8 cellular contexts compared by ENCODE assay signal in genomic region chr14:94080606-94081385, GRCh38. TPM values are rescaled to one million over a fixed set of nuclear protein-coding genes. Genes with fewer than 3 reads are reported as not detected.
DNase-seq lines count a peak whose midpoint lies in the region; ATAC-seq and TF ChIP-seq lines count a peak whose summit lies in the region.

TSS of gene DDX24 (minus strand) at chr14:94081202. CDS start at chr14:94079742, 1,460 bp downstream.
A gene with protein sequence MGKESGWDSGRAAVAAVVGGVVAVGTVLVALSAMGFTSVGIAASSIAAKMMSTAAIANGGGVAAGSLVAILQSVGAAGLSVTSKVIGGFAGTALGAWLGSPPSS (plus strand): TSS chr14:94081310. CDS start chr14:94096938, 15,628 bp downstream.

- H3K79me2 ChIP-seq in OCI-LY1 (ENCODE audit: insufficient read depth, low read length), result peaks cover 51% of the 10 kb centered on the region

- under 1% methylated on average over 79 of the region's 79 CpGs for WGBS in HUES64

- CTCF ChIA-PET in Calu3 (lab: Charles Lee), result interaction anchor here (1.0 to 2.0 kb wide), 2 partner anchors 30 to 56 kb away, joined by 4 read pairs; partner anchors contain the start of gene IFI27

- intact Hi-C loops in Calu3 (cut with micrococcal nuclease; ENCODE audit: unreplicated experiment), result no loop called here

- no peaks in the 10 kb centered on the region for H3F3A ChIP-seq in OCI-LY1 (ENCODE audit: insufficient read depth, low read length)

- H3K27me3 ChIP-seq in HUES64 (ENCODE audit: insufficient read depth, low read length) (no peaks in the 10 kb centered on the region), OCI-LY1 (ENCODE audit: insufficient read depth, low read length) (no peaks in the 10 kb centered on the region)

- H3K36me3 Mint-ChIP-seq in Calu3 (ENCODE audit: insufficient read depth, unreplicated experiment), result peaks cover 37% of the 10 kb centered on the region
- peaks cover 11% of the 10 kb centered on the region for H3K36me3 Mint-ChIP-seq in endothelial cell (ENCODE audit: low read depth, unreplicated experiment)

- H3K9me3 Mint-ChIP-seq in Calu3 (ENCODE audit: low read depth, unreplicated experiment) (peaks cover 2% of the 10 kb centered on the region), endothelial cell (ENCODE audit: unreplicated experiment) (no peaks in the 10 kb centered on the region)

- peak; percentile 97 for ATAC-seq in GM21447 (IDR thresholded peaks at IDR 0.05; ENCODE audit: unreplicated experiment)

- TF ChIP-seq CTCF in Calu3 (IDR thresholded peaks at IDR 0.05; ENCODE audit: unreplicated experiment) (no peak), OCI-LY1 (IDR thresholded peaks at IDR 0.05; ENCODE audit: low read length) (no peak), endothelial cell (IDR thresholded peaks at IDR 0.05; ENCODE audit: unreplicated experiment) (no peak)

- H3K36me3 ChIP-seq in HUES64 (ENCODE audit: insufficient read depth, low read length), result peaks cover 30% of the 10 kb centered on the region
- H3K36me3 ChIP-seq in OCI-LY1 (ENCODE audit: insufficient read depth, low read length), result peaks cover 45% of the 10 kb centered on the region

- H3K4me3 ChIP-seq in HUES64 (ENCODE audit: low read length) (peak within 1 kb of the TSS; percentile 90), OCI-LY1 (ENCODE audit: low read depth, low read length, poor library complexity, severe bottlenecking) (peak within 1 kb of the TSS; percentile 98)

- H3K4me3 Mint-ChIP-seq in Calu3 (ENCODE audit: low read depth, unreplicated experiment) (peak within 1 kb of the TSS; percentile 98), endothelial cell (ENCODE audit: unreplicated experiment) (peak within 1 kb of the TSS; percentile 100)

- BruUV-seq in Calu3 (replicated peaks; lab: Mats Ljungman, UMichigan), result no TSS peak

- 0 out of 2 replicates have a peak within 1 kb of the TSS, but pooled peaks have one; percentile 43 for H3K27ac ChIP-seq in HUES64 (ENCODE audit: low read depth, low read length)
- H3K27ac ChIP-seq in OCI-LY1 (ENCODE audit: low read depth, low read length, poor library complexity, severe bottlenecking), result peak within 1 kb of the TSS; percentile 51

- H3K27ac Mint-ChIP-seq in Calu3 (ENCODE audit: unreplicated experiment), result peak within 1 kb of the TSS; percentile 89
- peak within 1 kb of the TSS; percentile 82 for H3K27ac Mint-ChIP-seq in endothelial cell (ENCODE audit: unreplicated experiment)

- H3K4me2 ChIP-seq in OCI-LY1 (ENCODE audit: low read length), result peak within 1 kb of the TSS; percentile 95

- peak within 1 kb of the TSS; percentile 92 for H2AFZ ChIP-seq in OCI-LY1 (ENCODE audit: low read length)

- H3K27me3 Mint-ChIP-seq in Calu3 (ENCODE audit: unreplicated experiment) (no peaks in the 10 kb centered on the region), endothelial cell (ENCODE audit: unreplicated experiment) (peaks cover 5% of the 10 kb centered on the region)

- H3K4me1 ChIP-seq in HUES64 (ENCODE audit: insufficient read depth, low read length), result peaks cover 7% of the 10 kb centered on the region; the same call in 1 of the 2 replicates
- H3K4me1 ChIP-seq in OCI-LY1 (ENCODE audit: insufficient read depth, low read length, severe bottlenecking), result peaks cover 44% of the 10 kb centered on the region

- DNase-seq in Calu3, result peak; percentile 96
- peak; percentile 97 for DNase-seq in activated CD8-positive, alpha-beta memory T cell treated with anti-CD3 and anti-CD28 coated beads, Interleukin-2, amount 50 U/mL, for 48 hours
- DNase-seq in endothelial cell (ENCODE audit: low spot score), result peak; percentile 94
- peak; percentile 94 for DNase-seq in midbrain (lab: John Stamatoyannopoulos, UW)
- peak; percentile 93 for DNase-seq in stimulated activated CD8-positive, alpha-beta memory T cell treated with anti-CD3 and anti-CD28 coated beads, Interleukin-2, amount 100 ng/mL, for 1 hour (ENCODE audit: low read depth in 2 of 2)

- H4K20me1 ChIP-seq in OCI-LY1 (ENCODE audit: insufficient read depth, low read length), result no peaks in the 10 kb centered on the region

- H3K4me1 Mint-ChIP-seq in Calu3 (ENCODE audit: low read depth, unreplicated experiment), result peaks cover 43% of the 10 kb centered on the region
- H3K4me1 Mint-ChIP-seq in endothelial cell (ENCODE audit: unreplicated experiment), result peaks cover 33% of the 10 kb centered on the region

- no peaks in the 10 kb centered on the region for H3K9me2 ChIP-seq in OCI-LY1 (ENCODE audit: low read depth, low read length)

- H3K9me3 ChIP-seq in HUES64 (ENCODE audit: insufficient read depth, low read depth, low read length) (peaks cover 3% of the 10 kb centered on the region; the same call in 1 of the 2 replicates), OCI-LY1 (ENCODE audit: low read length) (0 out of 2 replicates have a peak, but pooled peaks cover 7% of the 10 kb centered on the region)

- H3K9ac ChIP-seq in HUES64 (ENCODE audit: low read depth, low read length) (peak within 1 kb of the TSS; percentile 84), OCI-LY1 (ENCODE audit: low read length) (peak within 1 kb of the TSS; percentile 97)

RNA-seq across cellular contexts. Expression of gene DDX24, which starts in this region (rescaled TPM):
- total RNA-seq in Calu3 (2022) (190 and 229 TPM in 2 replicates), endothelial cell (ENCODE audit: unreplicated experiment) (89.6 TPM)
- 132 TPM for polyA plus RNA-seq in HUES64 (2013, experiment 1 of 2)
- 132 TPM for polyA plus RNA-seq in HUES64 (2013, experiment 2 of 2)

RNA-seq across cellular contexts. Expression of the second gene that starts in this region (rescaled TPM):
- total RNA-seq in Calu3 (2022) (17.2 and 17.7 TPM in 2 replicates), endothelial cell (ENCODE audit: unreplicated experiment) (33.5 TPM)
- polyA plus RNA-seq in HUES64 (2013, experiment 1 of 2), result 9.4 TPM
- 14.0 TPM for polyA plus RNA-seq in HUES64 (2013, experiment 2 of 2)

Comparison
In these comparisons a context has a peak if more than half of its experiments do, and no peak if none do; other contexts are left out.
1. Peak in every context shown above with its lines: DNase-seq, ATAC-seq, H3K4me3 ChIP-seq and H3K27ac ChIP-seq.